Comparison of ENCODE assay signal across 2 cellular contexts in genomic region chr3:48664929-48665328, GRCh38.
TF ChIP-seq lines count a peak whose summit lies in the region.

No MANE protein-coding gene starts in this region.

TF ChIP-seq in SK-N-SH, 30 proteins besides CTCF, POLR2A, EP300 and RAD21 (continued from another document):
- TF ChIP-seq MAX (IDR thresholded peaks at IDR 0.05; ENCODE audit: low read depth) (no peak), RXRA (IDR thresholded peaks at IDR 0.05; ENCODE audit: borderline replicate concordance, low read depth) (no peak), RFX5 (IDR thresholded peaks at IDR 0.05; ENCODE audit: low read length) (no peak), GATA2 (CRISPR knock-in tag; IDR thresholded peaks at IDR 0.05) (no peak), FOXM1 (IDR thresholded peaks at IDR 0.05; ENCODE audit: low read depth) (no peak)
- TF ChIP-seq, protein P1, sequence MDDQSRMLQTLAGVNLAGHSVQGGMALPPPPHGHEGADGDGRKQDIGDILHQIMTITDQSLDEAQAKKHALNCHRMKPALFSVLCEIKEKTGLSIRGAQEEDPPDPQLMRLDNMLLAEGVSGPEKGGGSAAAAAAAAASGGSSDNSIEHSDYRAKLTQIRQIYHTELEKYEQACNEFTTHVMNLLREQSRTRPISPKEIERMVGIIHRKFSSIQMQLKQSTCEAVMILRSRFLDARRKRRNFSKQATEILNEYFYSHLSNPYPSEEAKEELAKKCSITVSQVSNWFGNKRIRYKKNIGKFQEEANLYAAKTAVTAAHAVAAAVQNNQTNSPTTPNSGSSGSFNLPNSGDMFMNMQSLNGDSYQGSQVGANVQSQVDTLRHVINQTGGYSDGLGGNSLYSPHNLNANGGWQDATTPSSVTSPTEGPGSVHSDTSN (IDR thresholded peaks at IDR 0.05), result no peak

TF ChIP-seq in SK-N-SH treated with all-trans-retinoic acid at 6 μM for 48 hours, 23 proteins besides CTCF, POLR2A, EP300 and RAD21 (continued from another document):
- TF ChIP-seq, protein P2, sequence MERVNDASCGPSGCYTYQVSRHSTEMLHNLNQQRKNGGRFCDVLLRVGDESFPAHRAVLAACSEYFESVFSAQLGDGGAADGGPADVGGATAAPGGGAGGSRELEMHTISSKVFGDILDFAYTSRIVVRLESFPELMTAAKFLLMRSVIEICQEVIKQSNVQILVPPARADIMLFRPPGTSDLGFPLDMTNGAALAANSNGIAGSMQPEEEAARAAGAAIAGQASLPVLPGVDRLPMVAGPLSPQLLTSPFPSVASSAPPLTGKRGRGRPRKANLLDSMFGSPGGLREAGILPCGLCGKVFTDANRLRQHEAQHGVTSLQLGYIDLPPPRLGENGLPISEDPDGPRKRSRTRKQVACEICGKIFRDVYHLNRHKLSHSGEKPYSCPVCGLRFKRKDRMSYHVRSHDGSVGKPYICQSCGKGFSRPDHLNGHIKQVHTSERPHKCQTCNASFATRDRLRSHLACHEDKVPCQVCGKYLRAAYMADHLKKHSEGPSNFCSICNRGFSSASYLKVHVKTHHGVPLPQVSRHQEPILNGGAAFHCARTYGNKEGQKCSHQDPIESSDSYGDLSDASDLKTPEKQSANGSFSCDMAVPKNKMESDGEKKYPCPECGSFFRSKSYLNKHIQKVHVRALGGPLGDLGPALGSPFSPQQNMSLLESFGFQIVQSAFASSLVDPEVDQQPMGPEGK (CRISPR knock-in tag; IDR thresholded peaks at IDR 0.05; ENCODE audit: borderline replicate concordance), result no peak
- TF ChIP-seq ZNF565 (CRISPR knock-in tag; conservative IDR thresholded peaks at IDR 0.05; ENCODE audit: low read depth) (no peak), OSR1 (CRISPR knock-in tag; IDR thresholded peaks at IDR 0.05) (no peak), TCF4 (CRISPR knock-in tag; IDR thresholded peaks at IDR 0.05; ENCODE audit: borderline replicate concordance) (no peak), ESRRG (CRISPR knock-in tag; IDR thresholded peaks at IDR 0.05) (no peak), TOX (CRISPR knock-in tag; IDR thresholded peaks at IDR 0.05; ENCODE audit: borderline replicate concordance) (no peak), BACH2 (CRISPR knock-in tag; IDR thresholded peaks at IDR 0.05; ENCODE audit: borderline replicate concordance) (no peak), SNAI2 (CRISPR knock-in tag; IDR thresholded peaks at IDR 0.05) (no peak), ZNF70 (CRISPR knock-in tag; IDR thresholded peaks at IDR 0.05) (no peak)
- TF ChIP-seq, protein P3, sequence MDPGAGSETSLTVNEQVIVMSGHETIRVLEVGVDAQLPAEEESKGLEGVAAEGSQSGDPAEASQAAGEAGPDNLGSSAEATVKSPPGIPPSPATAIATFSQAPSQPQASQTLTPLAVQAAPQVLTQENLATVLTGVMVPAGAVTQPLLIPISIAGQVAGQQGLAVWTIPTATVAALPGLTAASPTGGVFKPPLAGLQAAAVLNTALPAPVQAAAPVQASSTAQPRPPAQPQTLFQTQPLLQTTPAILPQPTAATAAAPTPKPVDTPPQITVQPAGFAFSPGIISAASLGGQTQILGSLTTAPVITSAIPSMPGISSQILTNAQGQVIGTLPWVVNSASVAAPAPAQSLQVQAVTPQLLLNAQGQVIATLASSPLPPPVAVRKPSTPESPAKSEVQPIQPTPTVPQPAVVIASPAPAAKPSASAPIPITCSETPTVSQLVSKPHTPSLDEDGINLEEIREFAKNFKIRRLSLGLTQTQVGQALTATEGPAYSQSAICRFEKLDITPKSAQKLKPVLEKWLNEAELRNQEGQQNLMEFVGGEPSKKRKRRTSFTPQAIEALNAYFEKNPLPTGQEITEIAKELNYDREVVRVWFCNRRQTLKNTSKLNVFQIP (CRISPR knock-in tag; IDR thresholded peaks at IDR 0.05; ENCODE audit: borderline replicate concordance, low read depth), result no peak
